In genomic region chr20:841568-842546, GRCh38 we compare ENCODE assay signal across 7 cellular contexts. TPM values are rescaled to one million over a fixed set of nuclear protein-coding genes. Genes with fewer than 3 reads are reported as not detected.
DNase-seq lines count a peak whose midpoint lies in the region; ATAC-seq and TF ChIP-seq lines count a peak whose summit lies in the region.

No MANE protein-coding gene starts in this region.

- DNase-seq in GM20000 (ENCODE audit: low spot score) (peak; percentile 49), T-cell (no peak), foreskin fibroblast (no peak), retinal pigment epithelial cell (ENCODE audit: low read depth) (no peak)

- POLR2A ChIA-PET in T-cell (lab: Charles Lee), result no interaction called here

- ATAC-seq in T-cell (replicated peaks in 1 of 4), result no peak
- ATAC-seq in HG03469 (IDR thresholded peaks at IDR 0.05; ENCODE audit: unreplicated experiment), result no peak
- no peak for ATAC-seq in HG03442 (IDR thresholded peaks at IDR 0.05; ENCODE audit: unreplicated experiment)
- no peak for ATAC-seq in GM21528 (IDR thresholded peaks at IDR 0.05; ENCODE audit: low FRiP score, unreplicated experiment)

- peaks cover 54 to 57% (median 55%) of the 10 kb centered on the region in 3 donors for H3K4me1 Mint-ChIP-seq in T-cell

- H3K4me3 Mint-ChIP-seq in T-cell, result peak overlapping the region; percentile 63 to 72 (median 67)

- peak overlapping the region in 1 of 2 donors; percentile 28 for H3K27ac Mint-ChIP-seq in T-cell

- no peaks in the 10 kb centered on the region for H3K9me3 Mint-ChIP-seq in T-cell

- CTCF ChIA-PET in T-cell (lab: Charles Lee), result no interaction called here

- H3K36me3 Mint-ChIP-seq in T-cell, result peaks cover 4% of the 10 kb centered on the region

- H3K4me3 ChIP-seq in foreskin fibroblast (ENCODE audit: low read depth in 1 of 2, low read length in 2 of 2), result peak overlapping the region; percentile 38 to 39
- peak overlapping the region; percentile 58 for H3K4me3 ChIP-seq in retinal pigment epithelial cell (ENCODE audit: low read length)

- no peak for TF ChIP-seq CTCF in GM20000 (IDR thresholded peaks at IDR 0.05; ENCODE audit: extremely low read depth, missing control alignments)
- TF ChIP-seq CTCF in foreskin fibroblast (IDR thresholded peaks at IDR 0.05; ENCODE audit: low read depth, low read length), result no peak
- TF ChIP-seq CTCF in retinal pigment epithelial cell (conservative IDR thresholded peaks at IDR 0.05; ENCODE audit: low read depth, low read length), result no peak

- H3K27me3 Mint-ChIP-seq in T-cell, result no peaks in the 10 kb centered on the region

RNA-seq across cellular contexts. Expression of gene FAM110A, which starts 8.3 kb away (rescaled TPM):
- total RNA-seq in T-cell, result 10 to 100 TPM; 12.7 to 27.9 (median 26.9) TPM
